In genomic region chr2:240551809-240552208, GRCh38 we compare ENCODE assay signal across 1 cellular context.
TF ChIP-seq lines count a peak whose summit lies in the region.

No MANE protein-coding gene starts in this region.

TF ChIP-seq in SK-N-SH treated with all-trans-retinoic acid at 6 μM for 48 hours, 23 proteins besides CTCF, POLR2A, EP300 and RAD21:
- TF ChIP-seq CSRNP3 (CRISPR knock-in tag; IDR thresholded peaks at IDR 0.05) (no peak), TSHZ2 (CRISPR knock-in tag; IDR thresholded peaks at IDR 0.05) (no peak), ARNTL (CRISPR knock-in tag; IDR thresholded peaks at IDR 0.05; ENCODE audit: borderline replicate concordance, low read depth) (no peak), CREB5 (CRISPR knock-in tag; IDR thresholded peaks at IDR 0.05; ENCODE audit: low read depth) (no peak), TCF4 (CRISPR knock-in tag; IDR thresholded peaks at IDR 0.05; ENCODE audit: borderline replicate concordance) (no peak), ZC3H10 (CRISPR knock-in tag; IDR thresholded peaks at IDR 0.05) (no peak), RARB (CRISPR knock-in tag; IDR thresholded peaks at IDR 0.05) (no peak), ZNF565 (CRISPR knock-in tag; conservative IDR thresholded peaks at IDR 0.05; ENCODE audit: low read depth) (no peak), ZNF70 (CRISPR knock-in tag; IDR thresholded peaks at IDR 0.05) (no peak), OSR1 (CRISPR knock-in tag; IDR thresholded peaks at IDR 0.05) (no peak), POU6F1 (CRISPR knock-in tag; IDR thresholded peaks at IDR 0.05; ENCODE audit: borderline replicate concordance, low read depth) (no peak), SNAI2 (CRISPR knock-in tag; IDR thresholded peaks at IDR 0.05) (no peak), ZFP3 (CRISPR knock-in tag; IDR thresholded peaks at IDR 0.05) (no peak), PATZ1 (CRISPR knock-in tag; IDR thresholded peaks at IDR 0.05; ENCODE audit: borderline replicate concordance) (no peak), PPARA (CRISPR knock-in tag; IDR thresholded peaks at IDR 0.05; ENCODE audit: borderline replicate concordance) (no peak), TOX (CRISPR knock-in tag; IDR thresholded peaks at IDR 0.05; ENCODE audit: borderline replicate concordance) (no peak)
